ENCODE assay signal across 13 cellular contexts in the genomic region with DNA sequence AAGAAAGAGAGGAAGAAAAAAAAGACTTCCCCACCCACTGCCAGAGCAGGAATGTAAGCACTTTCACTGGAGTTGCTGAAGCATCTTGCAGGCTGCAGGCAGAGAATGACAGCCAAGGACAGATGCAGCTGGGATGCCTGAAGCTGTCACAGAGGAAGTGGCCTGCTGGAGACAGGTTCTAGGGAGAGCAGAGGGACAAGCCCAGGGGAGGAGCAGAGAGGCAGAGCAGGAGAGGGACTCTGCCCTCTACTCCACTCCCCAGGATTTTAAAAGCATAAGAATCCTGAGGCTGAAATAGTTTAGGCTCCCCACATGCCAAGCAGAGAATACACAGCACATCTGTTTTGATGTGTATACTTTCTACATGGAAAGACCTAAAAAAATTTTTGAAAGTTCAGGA.
A peak's percentile ranks its signal among the peaks of the same experiment; 100 is the strongest.
DNase-seq lines count a peak whose midpoint lies in the region; ATAC-seq and TF ChIP-seq lines count a peak whose summit lies in the region.
"Had no signal": no experiment of that assay in that cellular context is flagged by ENCODE, and none has a peak within 500 bp of the region (broad histone marks: within the 10 kb centered on the region; RNA-seq: fewer than 3 reads in every experiment).

No MANE protein-coding gene starts in this region.

- H3K79me1 ChIP-seq in IMR-90 (ENCODE audit: low read depth in 1 of 2, low read length in 2 of 2) (no peaks in the 10 kb centered on the region), mesenchymal stem cell (replicated peaks; ENCODE audit: low read length, poor library complexity, severe bottlenecking) (no peaks in the 10 kb centered on the region)

- H3K56ac ChIP-seq in IMR-90 (ENCODE audit: extremely low read depth, insufficient read depth, low read length): no peak overlapping the region

- no peak overlapping the region for H2BK12ac ChIP-seq in mesenchymal stem cell (ENCODE audit: low read length in 2 of 2)

- H3K4me3 Mint-ChIP-seq in chondrocyte (ENCODE audit: unreplicated experiment): no peak overlapping the region
- H3K4me3 Mint-ChIP-seq: stimulated activated effector memory CD8-positive, alpha-beta T cell treated with anti-CD3 and anti-CD28 coated beads, Interleukin-12 subunit alpha, Interleukin-12 subunit beta, amount 100 ng/mL, for 72 hours had no signal

- no peak overlapping the region; a peak in 1 of 4 replicates for H4K8ac ChIP-seq in IMR-90 (ENCODE audit: low read depth in 2 of 2, low read length in 2 of 2)
- no peak overlapping the region for H4K8ac ChIP-seq in mesenchymal stem cell (ENCODE audit: low read length)

- intact Hi-C loops in IMR-90 (cut with micrococcal nuclease): no loop called here

- peak overlapping the region; percentile 74 for H3K4me2 ChIP-seq in IMR-90 (ENCODE audit: low read depth, low read length)
- no peak overlapping the region for H3K4me2 ChIP-seq in mesenchymal stem cell (ENCODE audit: low read length, poor library complexity, severe bottlenecking)

- no peak overlapping the region; the same call in 1 of the 2 replicates for H4K5ac ChIP-seq in IMR-90 (ENCODE audit: low read depth, low read length)

- no peak for TF ChIP-seq RAD21 in IMR-90 (IDR thresholded peaks at IDR 0.05; ENCODE audit: low read length)

- TF ChIP-seq POLR2A in IMR-90 (IDR thresholded peaks at IDR 0.05; ENCODE audit: low read depth, low read length) (no peak), suprapubic skin (IDR thresholded peaks at IDR 0.05) (no peak)

- H3K27ac ChIP-seq in IMR-90 (ENCODE audit: insufficient read depth, low read length) (peak overlapping the region; percentile 73; the same call in 1 of the 2 replicates), mesenchymal stem cell (ENCODE audit: low read length, poor library complexity, severe bottlenecking) (peak overlapping the region; percentile 23), suprapubic skin (peak overlapping the region; percentile 60)

- no peak overlapping the region for H2AK9ac ChIP-seq in IMR-90 (replicated peaks; ENCODE audit: low read depth, low read length, poor library complexity)

- H3K4me1 Mint-ChIP-seq in chondrocyte (ENCODE audit: low read depth): peaks cover 20% of the 10 kb centered on the region
- H3K4me1 Mint-ChIP-seq: stimulated activated effector memory CD8-positive, alpha-beta T cell treated with anti-CD3 and anti-CD28 coated beads, Interleukin-12 subunit alpha, Interleukin-12 subunit beta, amount 100 ng/mL, for 72 hours had no signal

- no peaks in the 10 kb centered on the region for H3K9me1 ChIP-seq in IMR-90 (ENCODE audit: insufficient read depth, low read length)

- no peaks in the 10 kb centered on the region for H4K20me1 ChIP-seq in IMR-90 (ENCODE audit: insufficient read depth, low read length)

- H2AK5ac ChIP-seq in IMR-90 (ENCODE audit: low read depth, low read length): no peak overlapping the region
- H2AK5ac ChIP-seq in mesenchymal stem cell (ENCODE audit: low read length, severe bottlenecking): no peak overlapping the region

- H4K91ac ChIP-seq in IMR-90 (ENCODE audit: insufficient read depth, low read depth, low read length): no peak overlapping the region
- no peak overlapping the region for H4K91ac ChIP-seq in mesenchymal stem cell (ENCODE audit: low read length)

- no peaks in the 10 kb centered on the region for H3K36me3 Mint-ChIP-seq in chondrocyte (ENCODE audit: low read depth)
- H3K36me3 Mint-ChIP-seq: stimulated activated effector memory CD8-positive, alpha-beta T cell treated with anti-CD3 and anti-CD28 coated beads, Interleukin-12 subunit alpha, Interleukin-12 subunit beta, amount 100 ng/mL, for 72 hours had no signal

- peaks cover 4% of the 10 kb centered on the region for H3K9me3 Mint-ChIP-seq in chondrocyte (ENCODE audit: low read depth)

- ATAC-seq in IMR-90 (ENCODE audit: low read depth) (peak; percentile 67), GM18867 (IDR thresholded peaks at IDR 0.05; ENCODE audit: unreplicated experiment) (no peak), GM21529 (IDR thresholded peaks at IDR 0.05; ENCODE audit: unreplicated experiment) (no peak)
- ATAC-seq: stimulated activated effector memory CD8-positive, alpha-beta T cell treated with anti-CD3 and anti-CD28 coated beads, Interleukin-12 subunit alpha, Interleukin-12 subunit beta, amount 100 ng/mL, for 72 hours had no signal

- H3K23ac ChIP-seq in IMR-90 (ENCODE audit: low read depth, low read length) (no peak overlapping the region), mesenchymal stem cell (ENCODE audit: low read length in 2 of 2) (no peak overlapping the region)

- H3K27ac Mint-ChIP-seq in chondrocyte (ENCODE audit: unreplicated experiment): peak overlapping the region; percentile 75
- H3K27ac Mint-ChIP-seq: stimulated activated effector memory CD8-positive, alpha-beta T cell treated with anti-CD3 and anti-CD28 coated beads, Interleukin-12 subunit alpha, Interleukin-12 subunit beta, amount 100 ng/mL, for 72 hours had no signal

- H2AFZ ChIP-seq in IMR-90 (replicated peaks; ENCODE audit: low read length, poor library complexity): peak overlapping the region; percentile 47
- H2AFZ ChIP-seq in mesenchymal stem cell (ENCODE audit: low read depth, low read length): no peak overlapping the region

- no peak overlapping the region for H2BK15ac ChIP-seq in IMR-90 (ENCODE audit: low read depth, low read length)
- no peak overlapping the region for H2BK15ac ChIP-seq in mesenchymal stem cell (ENCODE audit: low read depth, poor library complexity, severe bottlenecking)

- no peak for TF ChIP-seq EP300 in suprapubic skin (IDR thresholded peaks at IDR 0.05)

- dilution Hi-C loops in IMR-90 (cut with HindIII; ENCODE audit: low sequenced_read_pairs, unreplicated experiment): no loop called here

- H3K4ac ChIP-seq in IMR-90 (ENCODE audit: low read depth, low read length) (no peak overlapping the region), mesenchymal stem cell (ENCODE audit: low read depth in 1 of 2, low read length in 2 of 2) (no peak overlapping the region)

- H2BK5ac ChIP-seq in IMR-90 (ENCODE audit: low read depth, low read length, poor library complexity, severe bottlenecking) (no peak overlapping the region), mesenchymal stem cell (ENCODE audit: low read depth, low read length, poor library complexity, severe bottlenecking) (no peak overlapping the region)

- H2BK20ac ChIP-seq in IMR-90 (ENCODE audit: low read depth, low read length): no peak overlapping the region

- no peak for TF ChIP-seq CTCF in IMR-90 (conservative IDR thresholded peaks at IDR 0.05; ENCODE audit: low read depth, low read length)
- no peak for TF ChIP-seq CTCF in chondrocyte (IDR thresholded peaks at IDR 0.05)
- no peak for TF ChIP-seq CTCF in suprapubic skin (IDR thresholded peaks at IDR 0.05)

- H3K27me3 ChIP-seq in IMR-90 (ENCODE audit: control insufficient read depth, insufficient read depth, low read length): no peaks in the 10 kb centered on the region
- H3K27me3 ChIP-seq in mesenchymal stem cell (ENCODE audit: control insufficient read depth in 1 of 2, insufficient read depth in 1 of 2, low read length in 2 of 2): no peaks in the 10 kb centered on the region
- H3K27me3 ChIP-seq in suprapubic skin: no peaks in the 10 kb centered on the region
- H3K27me3 ChIP-seq: MG63 had no signal

- no TSS peak for BruUV-seq in IMR-90 (replicated peaks; lab: Mats Ljungman, UMichigan)

- H3K9me3 ChIP-seq in IMR-90 (ENCODE audit: control insufficient read depth, insufficient read depth, low read length): no peaks in the 10 kb centered on the region
- H3K9me3 ChIP-seq in mesenchymal stem cell (ENCODE audit: control insufficient read depth, low read length): no peaks in the 10 kb centered on the region
- no peaks in the 10 kb centered on the region for H3K9me3 ChIP-seq in suprapubic skin
- H3K9me3 ChIP-seq: MG63 had no signal

- CTCF ChIA-PET in IMR-90 (lab: Yijun Ruan, JAX): no interaction called here

- H3K27me3 Mint-ChIP-seq in chondrocyte (ENCODE audit: low read depth): no peaks in the 10 kb centered on the region

- in situ Hi-C loops in IMR-90 (cut with MboI; ENCODE audit: low sequenced_read_pairs): loop anchor here (25.0 kb wide), 1 partner anchor 502 kb away; no protein-coding TSS in a partner anchor

- no peak overlapping the region for H2BK120ac ChIP-seq in IMR-90 (ENCODE audit: low read depth, low read length)
- H2BK120ac ChIP-seq in mesenchymal stem cell (ENCODE audit: low read depth, low read length): no peak overlapping the region

- POLR2A ChIA-PET in IMR-90 (lab: Charles Lee; ENCODE audit: unreplicated experiment): no interaction called here

- H3K4me1 ChIP-seq in IMR-90 (ENCODE audit: control insufficient read depth, insufficient read depth, low read length) (peaks cover 7% of the 10 kb centered on the region), mesenchymal stem cell (ENCODE audit: control insufficient read depth, insufficient read depth, low read depth, low read length) (peaks cover 2% of the 10 kb centered on the region), suprapubic skin (peaks cover 7% of the 10 kb centered on the region)

- DNase-seq in IMR-90 (peak; percentile 30), chondrocyte (ENCODE audit: low spot score) (no peak), mesenchymal stem cell (peak; percentile 41), suprapubic skin (ENCODE audit: low spot score in 2 of 2) (no peak), NCI-H2107 treated with DMSO at 0.1 percent for 48 hours (lab: John Stamatoyannopoulos, UW; ENCODE audit: unreplicated experiment) (no peak)
- no peak for DNase-seq in activated effector memory CD4-positive, alpha-beta T cell treated with anti-CD3 and anti-CD28 coated beads, Interleukin-2, amount 50 U/mL, for 16 hours
- DNase-seq: activated gamma-delta T cell treated with Interleukin-2 at 50 U/mL for 16 hours; H7; NK-92 treated with Interleukin-12 subunit alpha and Interleukin-12 subunit beta, amount 100 ng/mL, for 24 hours had no signal

- H3K36me3 ChIP-seq in IMR-90 (ENCODE audit: control insufficient read depth, insufficient read depth, low read length) (no peaks in the 10 kb centered on the region), mesenchymal stem cell (ENCODE audit: control insufficient read depth in 1 of 2, insufficient read depth in 2 of 2, low read depth in 1 of 2, low read length in 2 of 2) (no peaks in the 10 kb centered on the region), suprapubic skin (no peaks in the 10 kb centered on the region)
- H3K36me3 ChIP-seq: MG63 had no signal

- no peak overlapping the region; the same call in 1 of the 2 replicates for H3K18ac ChIP-seq in IMR-90 (ENCODE audit: low read depth, low read length)
- no peak overlapping the region for H3K18ac ChIP-seq in mesenchymal stem cell (ENCODE audit: low read depth in 1 of 2, low read length in 2 of 2)

- H3K9ac ChIP-seq in IMR-90 (ENCODE audit: low read depth, low read length) (no peak overlapping the region), mesenchymal stem cell (ENCODE audit: low read length) (peak overlapping the region; percentile 40)

- H3K4me3 ChIP-seq in IMR-90 (ENCODE audit: insufficient read depth, low read depth, low read length): no peak overlapping the region
- H3K4me3 ChIP-seq in mesenchymal stem cell (ENCODE audit: insufficient read depth in 1 of 2, low read depth in 1 of 2, low read length in 2 of 2): peak overlapping the region in 1 of 2 experiments; percentile 59
- H3K4me3 ChIP-seq in suprapubic skin: no peak overlapping the region
- H3K4me3 ChIP-seq: MG63 had no signal

- no peak overlapping the region for H3K14ac ChIP-seq in IMR-90 (replicated peaks; ENCODE audit: low read depth, low read length)
- H3K14ac ChIP-seq in mesenchymal stem cell (ENCODE audit: low read length in 2 of 2): no peak overlapping the region

TF ChIP-seq in IMR-90, 13 proteins besides CTCF, POLR2A, EP300 and RAD21 (continues in another document):
- TF ChIP-seq NFE2L2 (IDR thresholded peaks at IDR 0.05; ENCODE audit: low read depth, low read length): no peak

Comparison
In these comparisons a context has a peak if more than half of its experiments do, and no peak if none do; other contexts are left out.
1. DNase-seq: peak in IMR-90 (single experiment) and mesenchymal stem cell (single experiment); none in chondrocyte (single experiment), suprapubic skin (0 of 2), NCI-H2107 treated with DMSO at 0.1 percent for 48 hours (single experiment) and activated effector memory CD4-positive, alpha-beta T cell treated with anti-CD3 and anti-CD28 coated beads, Interleukin-2, amount 50 U/mL, for 16 hours (single experiment).
2. H3K27ac ChIP-seq: peak in every context shown above with its lines; median percentile 73 in IMR-90; 60 in suprapubic skin; 23 in mesenchymal stem cell.